ENCODE assay signal across 22 cellular contexts in genomic region chr7:141151726-141152125, GRCh38.
"Had no signal": no experiment of that assay in that cellular context is flagged by ENCODE, and none has a peak within 500 bp of the region (broad histone marks: within the 10 kb centered on the region; RNA-seq: fewer than 3 reads in every experiment).

No MANE protein-coding gene starts in this region.

- H3K36me3 Mint-ChIP-seq: stimulated activated naive B cell treated with anti-CD40 and anti-IgM and Interleukin-4, amounts not matched to agents 10 μg/mL and 1 μg/mL and 100 μg/mL, for 72 hours; type B pancreatic cell had no signal

- ATAC-seq: effector memory CD8-positive, alpha-beta T cell; gastrocnemius medialis; lower lobe of right lung; psoas muscle; stimulated activated naive B cell treated with anti-CD40 and anti-IgM and Interleukin-4, amounts not matched to agents 10 μg/mL and 1 μg/mL and 100 μg/mL, for 72 hours had no signal

- H3K4me1 Mint-ChIP-seq: central memory CD8-positive, alpha-beta T cell; nephron had no signal

- H3K27me3 ChIP-seq: esophagus muscularis mucosa, gastrocnemius medialis, right lobe of liver, suprapubic skin, thyroid gland, uterus had no signal

- H3K27me3 Mint-ChIP-seq: central memory CD8-positive, alpha-beta T cell; type B pancreatic cell had no signal

- H3K36me3 ChIP-seq: esophagus muscularis mucosa, gastrocnemius medialis, left ventricle myocardium inferior, lower lobe of right lung, right lobe of liver, suprapubic skin, thyroid gland, uterus had no signal

- H3K9me3 ChIP-seq: gastrocnemius medialis, left ventricle myocardium inferior, lower lobe of right lung, psoas muscle, right lobe of liver, thyroid gland, uterus had no signal

- H3K9me3 Mint-ChIP-seq: central memory CD8-positive, alpha-beta T cell; effector memory CD8-positive, alpha-beta T cell; nephron; stimulated activated naive B cell treated with anti-CD40 and anti-IgM and Interleukin-4, amounts not matched to agents 10 μg/mL and 1 μg/mL and 100 μg/mL, for 72 hours; type B pancreatic cell had no signal

- DNase-seq: cortex of kidney; effector memory CD8-positive, alpha-beta T cell; gastrocnemius medialis; glutamatergic neuron; islet precursor cell; left ventricle myocardium inferior; lower lobe of right lung; mesenchymal stem cell; psoas muscle; retina; right lobe of liver; stimulated activated CD4-positive, alpha-beta T cell treated with anti-CD3 and anti-CD28 coated beads, Interleukin-4, amount 100 ng/mL, for 1 hour; stimulated activated CD8-positive, alpha-beta memory T cell treated with anti-CD3 and anti-CD28 coated beads, Interleukin-4, amount 100 ng/mL, for 48 hours; stimulated activated naive B cell treated with anti-CD40 and anti-IgM and Interleukin-4, amounts not matched to agents 10 μg/mL and 1 μg/mL and 100 μg/mL, for 72 hours; thyroid gland; uterus had no signal

- H3K4me3 Mint-ChIP-seq: central memory CD8-positive, alpha-beta T cell; effector memory CD8-positive, alpha-beta T cell; nephron; stimulated activated naive B cell treated with anti-CD40 and anti-IgM and Interleukin-4, amounts not matched to agents 10 μg/mL and 1 μg/mL and 100 μg/mL, for 72 hours; type B pancreatic cell had no signal

- H3K4me3 ChIP-seq: esophagus muscularis mucosa, gastrocnemius medialis, left ventricle myocardium inferior, lower lobe of right lung, psoas muscle, right lobe of liver, suprapubic skin, thyroid gland, uterus had no signal

- H3K27ac ChIP-seq: epithelial cell of prostate, esophagus muscularis mucosa, gastrocnemius medialis, left ventricle myocardium inferior, lower lobe of right lung, psoas muscle, right lobe of liver, suprapubic skin, thyroid gland, uterus had no signal

- H3K27ac Mint-ChIP-seq: effector memory CD8-positive, alpha-beta T cell; nephron; stimulated activated naive B cell treated with anti-CD40 and anti-IgM and Interleukin-4, amounts not matched to agents 10 μg/mL and 1 μg/mL and 100 μg/mL, for 72 hours; type B pancreatic cell had no signal

- H3K4me1 ChIP-seq: esophagus muscularis mucosa, gastrocnemius medialis, left ventricle myocardium inferior, lower lobe of right lung, psoas muscle, right lobe of liver, suprapubic skin, thyroid gland, uterus had no signal
